In the genomic region with DNA sequence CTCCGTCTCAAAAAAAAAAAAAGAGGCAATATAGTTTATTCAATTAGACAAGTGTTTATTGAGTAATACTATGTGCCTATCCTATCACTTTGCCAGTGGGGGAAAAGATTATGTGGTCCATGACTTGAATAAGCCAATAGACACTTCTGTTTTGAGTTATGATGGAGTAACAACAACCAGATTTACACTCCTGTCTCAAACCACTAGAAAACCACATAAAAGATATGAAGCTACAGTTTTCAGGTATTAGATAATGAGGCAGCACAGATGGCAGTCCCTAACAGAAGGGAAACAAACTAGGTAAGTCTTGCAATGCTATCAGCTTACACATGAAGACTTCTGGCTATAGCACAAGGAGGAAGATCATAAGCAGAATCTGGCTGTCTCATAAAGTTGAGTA, we compare ENCODE assay signal across 22 cellular contexts. TPM values are rescaled to one million over a fixed set of nuclear protein-coding genes. Genes with fewer than 3 reads are reported as not detected.
A peak's percentile ranks its signal among the peaks of the same experiment; 100 is the strongest.
DNase-seq lines count a peak whose midpoint lies in the region; ATAC-seq and TF ChIP-seq lines count a peak whose summit lies in the region.
"Had no signal": no experiment of that assay in that cellular context is flagged by ENCODE, and none has a peak within 500 bp of the region (broad histone marks: within the 10 kb centered on the region; RNA-seq: fewer than 3 reads in every experiment).

No MANE protein-coding gene starts in this region.

- H3K23ac ChIP-seq in trophoblast cell (ENCODE audit: low read length) = no peak overlapping the region

- no peak overlapping the region for H3K14ac ChIP-seq in trophoblast cell (ENCODE audit: low read length)

- H2BK120ac ChIP-seq in trophoblast cell (ENCODE audit: insufficient read depth, low read length, poor library complexity) = no peak overlapping the region

- H2AFZ ChIP-seq in DND-41 (ENCODE audit: low read depth, low read length) (no peak overlapping the region), trophoblast cell (ENCODE audit: insufficient read depth, low read length, poor library complexity) (no peak overlapping the region)
- H2AFZ ChIP-seq: GM23338 had no signal

- H3K27me3 ChIP-seq in DND-41 (ENCODE audit: insufficient read depth, low read length, poor library complexity) (no peaks in the 10 kb centered on the region), trophoblast cell (ENCODE audit: insufficient read depth, low read length) (no peaks in the 10 kb centered on the region), uterus (no peaks in the 10 kb centered on the region)
- H3K27me3 ChIP-seq: BE2C, SJSA1 had no signal

- H3K4me1 ChIP-seq in DND-41 (ENCODE audit: insufficient read depth, low read length) (no peaks in the 10 kb centered on the region), trophoblast cell (ENCODE audit: control insufficient read depth in 1 of 2, insufficient read depth in 2 of 2, low read length in 2 of 2) (no peaks in the 10 kb centered on the region), uterus (no peaks in the 10 kb centered on the region)
- H3K4me1 ChIP-seq: BE2C, HAP-1, SJSA1 had no signal

- POLR2A ChIA-PET in T-cell (lab: Charles Lee) = interaction anchor here in 1 of 2 donors (0.6 kb wide), 1 partner anchor 206 kb away, joined by 3 read pairs; no protein-coding TSS in a partner anchor

- H3K27ac Mint-ChIP-seq in T-cell = peak overlapping the region in 1 of 2 donors; percentile 18
- H3K27ac Mint-ChIP-seq: GM23338 had no signal

- H3K79me2 ChIP-seq in DND-41 (ENCODE audit: insufficient read depth, low read length) = no peaks in the 10 kb centered on the region
- H3K79me2 ChIP-seq in trophoblast cell (ENCODE audit: control insufficient read depth, insufficient read depth, low read length, poor library complexity) = no peaks in the 10 kb centered on the region

- H3K36me3 ChIP-seq in DND-41 (ENCODE audit: insufficient read depth, low read length) = peaks cover 79% of the 10 kb centered on the region
- H3K36me3 ChIP-seq in trophoblast cell (ENCODE audit: control insufficient read depth in 1 of 2, insufficient read depth in 2 of 2, low read length in 2 of 2) = peaks cover 10 to 22% of the 10 kb centered on the region in 2 experiments
- H3K36me3 ChIP-seq in uterus = no peaks in the 10 kb centered on the region
- H3K36me3 ChIP-seq: SJSA1 had no signal

- H2BK5ac ChIP-seq in trophoblast cell (ENCODE audit: low read depth, low read length, poor library complexity) = no peak overlapping the region

- H3K18ac ChIP-seq in trophoblast cell (ENCODE audit: low read length) = no peak overlapping the region

- no peak overlapping the region for H4K8ac ChIP-seq in trophoblast cell (ENCODE audit: low read depth, low read length)

- H3K4me1 Mint-ChIP-seq in activated T-cell treated with anti-CD3 and anti-CD28 coated beads, Interleukin-2, amount 50 U/mL, for 4 hours (ENCODE audit: low read depth) = peaks cover 10% of the 10 kb centered on the region
- H3K4me1 Mint-ChIP-seq in T-cell = peaks cover 11 to 18% (median 13%) of the 10 kb centered on the region in 3 donors
- H3K4me1 Mint-ChIP-seq: GM23338 had no signal

- no peak for TF ChIP-seq CTCF in DND-41 (IDR thresholded peaks at IDR 0.05; ENCODE audit: borderline replicate concordance, extremely low read depth, low read length, poor library complexity, severe bottlenecking)
- no peak for TF ChIP-seq CTCF in uterus (IDR thresholded peaks at IDR 0.05)

- H3K9ac ChIP-seq in DND-41 (ENCODE audit: low read depth, low read length) = no peak overlapping the region
- peak overlapping the region; percentile 25 for H3K9ac ChIP-seq in trophoblast cell (ENCODE audit: low read length)

- no peaks in the 10 kb centered on the region for H3K27me3 Mint-ChIP-seq in activated T-cell treated with anti-CD3 and anti-CD28 coated beads, Interleukin-2, amount 50 U/mL, for 4 hours (ENCODE audit: low read depth)
- H3K27me3 Mint-ChIP-seq in T-cell = no peaks in the 10 kb centered on the region
- H3K27me3 Mint-ChIP-seq: CD4-positive, alpha-beta memory T cell had no signal

- no peaks in the 10 kb centered on the region for H4K20me1 ChIP-seq in DND-41 (ENCODE audit: insufficient read depth, low read length)

- no peak overlapping the region for H3K4me3 Mint-ChIP-seq in activated T-cell treated with anti-CD3 and anti-CD28 coated beads, Interleukin-2, amount 50 U/mL, for 4 hours
- no peak overlapping the region for H3K4me3 Mint-ChIP-seq in T-cell
- H3K4me3 Mint-ChIP-seq: GM23338 had no signal

- H2AK5ac ChIP-seq in trophoblast cell (ENCODE audit: low read length) = no peak overlapping the region

- no peaks in the 10 kb centered on the region for H3K9me3 Mint-ChIP-seq in activated T-cell treated with anti-CD3 and anti-CD28 coated beads, Interleukin-2, amount 50 U/mL, for 4 hours
- H3K9me3 Mint-ChIP-seq in T-cell = no peaks in the 10 kb centered on the region
- H3K9me3 Mint-ChIP-seq: CD4-positive, alpha-beta memory T cell; GM23338 had no signal

- peaks cover 41% of the 10 kb centered on the region for H3K36me3 Mint-ChIP-seq in activated T-cell treated with anti-CD3 and anti-CD28 coated beads, Interleukin-2, amount 50 U/mL, for 4 hours (ENCODE audit: insufficient read depth)
- H3K36me3 Mint-ChIP-seq in T-cell = peaks cover 60% of the 10 kb centered on the region

- DNase-seq in activated T-cell treated with anti-CD3 and anti-CD28 coated beads, Interleukin-2, amount 50 U/mL, for 4 hours = no peak
- DNase-seq in activated T-cell treated with anti-CD3 and anti-CD28 coated beads, Interleukin-2, amount 50 U/mL, for 48 hours = no peak
- DNase-seq in DND-41 (no peak), T-cell (no peak), trophoblast cell (no peak), uterus (no peak), substantia nigra (lab: John Stamatoyannopoulos, UW) (no peak)
- DNase-seq: BE2C, KG1, NCI-H1105, NCI-H146, NCI-H2029, NCI-H345, NCI-H526, OCI-M1 had no signal

- peak; percentile 53 to 59 for ATAC-seq in activated T-cell treated with anti-CD3 and anti-CD28 coated beads, Interleukin-2, amount 50 U/mL, for 4 hours
- ATAC-seq in DND-41 (ENCODE audit: insufficient read depth, low read depth) (peak; percentile 90), T-cell (replicated peaks in 1 of 4) (peak in 3 of 4 experiments; percentile 32 to 49 (median 36))
- ATAC-seq: GM23338, Right ventricle myocardium inferior had no signal

- no peak overlapping the region for H3K4ac ChIP-seq in trophoblast cell (ENCODE audit: low read depth, low read length)

- CTCF ChIA-PET in T-cell (lab: Charles Lee) = interaction anchor here in 1 of 2 donors (0.6 kb wide), 1 partner anchor 126 kb away, joined by 3 read pairs; no protein-coding TSS in a partner anchor

- H3K27ac ChIP-seq in DND-41 (ENCODE audit: low read length) (no peak overlapping the region; the same call in 1 of the 2 replicates), trophoblast cell (ENCODE audit: low read depth, low read length) (no peak overlapping the region), uterus (no peak overlapping the region), substantia nigra (ENCODE audit: low read depth, low read length, poor library complexity, severe bottlenecking) (no peak overlapping the region)
- H3K27ac ChIP-seq: SJSA1 had no signal

- H4K91ac ChIP-seq in trophoblast cell (ENCODE audit: low read depth, low read length) = no peak overlapping the region

- no peaks in the 10 kb centered on the region for H3K79me1 ChIP-seq in trophoblast cell (ENCODE audit: low read length)

- H3K4me2 ChIP-seq in DND-41 (ENCODE audit: insufficient read depth, low read length) (no peak overlapping the region), trophoblast cell (ENCODE audit: low read length) (no peak overlapping the region)
- H3K4me2 ChIP-seq: GM23338 had no signal

- H3K9me3 ChIP-seq in DND-41 (ENCODE audit: insufficient read depth, low read length, severe bottlenecking) = no peaks in the 10 kb centered on the region
- H3K9me3 ChIP-seq in trophoblast cell (ENCODE audit: insufficient read depth, low read depth, low read length) = no peaks in the 10 kb centered on the region
- H3K9me3 ChIP-seq in uterus = no peaks in the 10 kb centered on the region
- H3K9me3 ChIP-seq: BE2C, HAP-1, SJSA1 had no signal

- H3K4me3 ChIP-seq in DND-41 (ENCODE audit: low read depth in 1 of 2, low read length in 2 of 2) (no peak overlapping the region), trophoblast cell (ENCODE audit: low read depth, low read length) (no peak overlapping the region), uterus (no peak overlapping the region)
- H3K4me3 ChIP-seq: GM23338, HAP-1, SJSA1 had no signal

- no peak for TF ChIP-seq POLR2A in uterus (IDR thresholded peaks at IDR 0.05)

- H2BK12ac ChIP-seq in trophoblast cell (ENCODE audit: low read length) = no peak overlapping the region

- WGBS in trophoblast cell (ENCODE audit: extremely low coverage, insufficient coverage, insufficient read length) = no CpG with 5 or more reads among the region's 1 CpG

- no peak overlapping the region for H4K12ac ChIP-seq in trophoblast cell (ENCODE audit: low read depth, low read length)

- intact Hi-C loops in uterus (cut with DNase I; ENCODE audit: low total_unique reads) = no loop called here

RNA-seq across cellular contexts. Expression of gene NFXL1, which starts 22.5 kb away (rescaled TPM):
- total RNA-seq in activated T-cell treated with anti-CD3 and anti-CD28 coated beads, Interleukin-2, amount 50 U/mL, for 4 hours = 10 to 100 TPM in 2 of 3 donors, 1 to 10 TPM in 1; 7.7 to 11.0 (median 10.5) TPM
- total RNA-seq in T-cell = 10 to 100 TPM; 11.6 to 17.9 (median 16.1) TPM
- polyA plus RNA-seq in trophoblast cell (2013) = 14.4 and 16.3 TPM in 2 replicates
- total RNA-seq in uterus = 10 to 100 TPM in 3 of 4 donors, 1 to 10 TPM in 1; 5.9 to 24.9 (median 19.6) TPM

RNA-seq across cellular contexts. Expression of gene CORIN, which starts 54.1 kb away (rescaled TPM):
- total RNA-seq in activated T-cell treated with anti-CD3 and anti-CD28 coated beads, Interleukin-2, amount 50 U/mL, for 4 hours = not detected
- under 1 TPM in 4 of 5 donors, not detected in 1; 0.44 to 0.86 (median 0.55) TPM for total RNA-seq in T-cell
- 0.40 and 0.51 TPM in 2 replicates for polyA plus RNA-seq in trophoblast cell (2013)
- total RNA-seq in uterus = 1 to 10 TPM; 4.8 to 8.5 (median 6.4) TPM
- total RNA-seq: A673, G401, GM23338, SJSA1 had no signal
- polyA plus RNA-seq: GM23338 had no signal

Comparison
In these comparisons a context has a peak if more than half of its experiments do, and no peak if none do; other contexts are left out.
1. ATAC-seq: peak in every context shown above with its lines; median percentile 90 in DND-41; 56 in activated T-cell treated with anti-CD3 and anti-CD28 coated beads, Interleukin-2, amount 50 U/mL, for 4 hours; 36 in T-cell.